Comparison of ENCODE assay signal across 20 cellular contexts in genomic region chr12:43723134-43723533, GRCh38. TPM values are rescaled to one million over a fixed set of nuclear protein-coding genes. Genes with fewer than 3 reads are reported as not detected.
A peak's percentile ranks its signal among the peaks of the same experiment; 100 is the strongest.
DNase-seq lines count a peak whose midpoint lies in the region; ATAC-seq and TF ChIP-seq lines count a peak whose summit lies in the region.
"Had no signal": no experiment of that assay in that cellular context is flagged by ENCODE, and none has a peak within 500 bp of the region (broad histone marks: within the 10 kb centered on the region; RNA-seq: fewer than 3 reads in every experiment).

No MANE protein-coding gene starts in this region.

- H3K27me3 ChIP-seq in GM23338 (ENCODE audit: insufficient read depth): no peaks in the 10 kb centered on the region
- no peaks in the 10 kb centered on the region for H3K27me3 ChIP-seq in HUES64 (ENCODE audit: insufficient read depth, low read length)
- no peaks in the 10 kb centered on the region for H3K27me3 ChIP-seq in neural progenitor cell
- H3K27me3 ChIP-seq: BLaER1 had no signal

- H3K9me3 ChIP-seq in HUES64 (ENCODE audit: insufficient read depth, low read depth, low read length) (no peaks in the 10 kb centered on the region), neural progenitor cell (ENCODE audit: low read depth) (no peaks in the 10 kb centered on the region)
- H3K9me3 ChIP-seq: BLaER1 had no signal

- ATAC-seq in GM23338 (no peak), GM19395 (IDR thresholded peaks at IDR 0.05; ENCODE audit: unreplicated experiment) (no peak)
- no peak for ATAC-seq in activated CD8-positive, alpha-beta T cell treated with anti-CD3 and anti-CD28 coated beads, Interleukin-2, amount 10 ng/mL, durations not matched to agents 7 days and 5 days
- ATAC-seq: CD8-positive, alpha-beta T cell; GM12878 had no signal

- DNase-seq in GM23338 (ENCODE audit: low spot score) (no peak), neural progenitor cell (ENCODE audit: low spot score) (peak; percentile 18), retinal pigment epithelial cell (ENCODE audit: low read depth) (peak; percentile 38), midbrain (lab: John Stamatoyannopoulos, UW) (no peak)
- DNase-seq in activated CD8-positive, alpha-beta T cell treated with anti-CD3 and anti-CD28 coated beads, Interleukin-2, amount 10 ng/mL, durations not matched to agents 7 days and 5 days: no peak
- DNase-seq: CD4-positive, CD25-positive, alpha-beta regulatory T cell; CD8-positive, alpha-beta T cell; DMS 273 treated with DMSO at 0.1 percent for 48 hours; DMS79; EL; GDM1; GOT3; H7; HCEC 1CT had no signal

- H3F3A ChIP-seq in GM23338 (replicated peaks; ENCODE audit: low read depth): no peaks in the 10 kb centered on the region
- H3F3A ChIP-seq in neural progenitor cell (ENCODE audit: low read depth): peaks cover 22% of the 10 kb centered on the region

- H3K4me1 Mint-ChIP-seq in GM23338 (peaks cover 17% of the 10 kb centered on the region), neural progenitor cell (peaks cover 24% of the 10 kb centered on the region)
- no peaks in the 10 kb centered on the region for H3K4me1 Mint-ChIP-seq in activated CD8-positive, alpha-beta T cell treated with anti-CD3 and anti-CD28 coated beads, Interleukin-2, amount 10 ng/mL, durations not matched to agents 7 days and 5 days (ENCODE audit: low read depth)
- H3K4me1 Mint-ChIP-seq: B cell had no signal

- H2AFZ ChIP-seq in GM23338 (no peak overlapping the region), neural progenitor cell (replicated peaks) (no peak overlapping the region)

- no peak overlapping the region for H3K4me3 ChIP-seq in GM23338
- H3K4me3 ChIP-seq in HUES64 (ENCODE audit: low read length): no peak overlapping the region
- H3K4me3 ChIP-seq in neural progenitor cell: peak overlapping the region; percentile 16
- H3K4me3 ChIP-seq in retinal pigment epithelial cell (ENCODE audit: low read length): no peak overlapping the region
- H3K4me3 ChIP-seq: BLaER1, GM12878 had no signal

- H3K36me3 ChIP-seq in GM23338 (ENCODE audit: insufficient read depth): no peaks in the 10 kb centered on the region
- no peaks in the 10 kb centered on the region; the same call in 1 of the 2 replicates for H3K36me3 ChIP-seq in HUES64 (ENCODE audit: insufficient read depth, low read length)
- no peaks in the 10 kb centered on the region for H3K36me3 ChIP-seq in neural progenitor cell

- H3K27me3 Mint-ChIP-seq in GM23338 (ENCODE audit: insufficient read depth, low read depth, poor library complexity): no peaks in the 10 kb centered on the region
- H3K27me3 Mint-ChIP-seq in neural progenitor cell (ENCODE audit: insufficient read depth, low read depth): peaks cover 1% of the 10 kb centered on the region
- no peaks in the 10 kb centered on the region for H3K27me3 Mint-ChIP-seq in activated CD8-positive, alpha-beta T cell treated with anti-CD3 and anti-CD28 coated beads, Interleukin-2, amount 10 ng/mL, durations not matched to agents 7 days and 5 days (ENCODE audit: low read depth)
- H3K27me3 Mint-ChIP-seq: B cell; CD4-positive, CD25-positive, alpha-beta regulatory T cell had no signal

- no peaks in the 10 kb centered on the region for H3K9me3 Mint-ChIP-seq in GM23338
- H3K9me3 Mint-ChIP-seq in neural progenitor cell: peaks cover 6% of the 10 kb centered on the region
- H3K9me3 Mint-ChIP-seq in activated CD8-positive, alpha-beta T cell treated with anti-CD3 and anti-CD28 coated beads, Interleukin-2, amount 10 ng/mL, durations not matched to agents 7 days and 5 days (ENCODE audit: insufficient read depth): no peaks in the 10 kb centered on the region
- H3K9me3 Mint-ChIP-seq: CD4-positive, CD25-positive, alpha-beta regulatory T cell; CD8-positive, alpha-beta T cell had no signal

- H3K4me1 ChIP-seq in GM23338 (ENCODE audit: insufficient read depth) (peaks cover 25% of the 10 kb centered on the region), HUES64 (ENCODE audit: insufficient read depth, low read length) (peaks cover 25% of the 10 kb centered on the region), neural progenitor cell (peaks cover 33% of the 10 kb centered on the region)
- H3K4me1 ChIP-seq: BLaER1 had no signal

- no peaks in the 10 kb centered on the region; the same call in 2 of the 3 replicates for H3K36me3 Mint-ChIP-seq in GM23338 (ENCODE audit: low read depth)
- peaks cover 2% of the 10 kb centered on the region for H3K36me3 Mint-ChIP-seq in neural progenitor cell
- peaks cover 9% of the 10 kb centered on the region for H3K36me3 Mint-ChIP-seq in activated CD8-positive, alpha-beta T cell treated with anti-CD3 and anti-CD28 coated beads, Interleukin-2, amount 10 ng/mL, durations not matched to agents 7 days and 5 days (ENCODE audit: low read depth)
- H3K36me3 Mint-ChIP-seq: CD4-positive, CD25-positive, alpha-beta regulatory T cell had no signal

- POLR2A ChIA-PET in activated CD8-positive, alpha-beta T cell treated with anti-CD3 and anti-CD28 coated beads, Interleukin-2, amount 10 ng/mL, durations not matched to agents 7 days and 5 days (lab: Charles Lee): no interaction called here

- H3K4me3 Mint-ChIP-seq in GM23338 (no peak overlapping the region), neural progenitor cell (no peak overlapping the region)
- no peak overlapping the region for H3K4me3 Mint-ChIP-seq in activated CD8-positive, alpha-beta T cell treated with anti-CD3 and anti-CD28 coated beads, Interleukin-2, amount 10 ng/mL, durations not matched to agents 7 days and 5 days
- H3K4me3 Mint-ChIP-seq: B cell; CD4-positive, CD25-positive, alpha-beta regulatory T cell; CD8-positive, alpha-beta T cell had no signal

- no peaks in the 10 kb centered on the region for H3K9me2 ChIP-seq in GM23338 (ENCODE audit: insufficient read depth)

- H4K20me1 ChIP-seq in GM23338 (replicated peaks; ENCODE audit: insufficient read depth) (no peaks in the 10 kb centered on the region), neural progenitor cell (ENCODE audit: low read depth) (no peaks in the 10 kb centered on the region)
- H4K20me1 ChIP-seq: BLaER1 had no signal

- H3K27ac ChIP-seq in GM23338 (ENCODE audit: low read depth) (no peak overlapping the region), HUES64 (ENCODE audit: low read depth, low read length) (0 out of 2 replicates have a peak overlapping the region, but pooled peaks have one; percentile 0), neural progenitor cell (peak overlapping the region; percentile 91)
- H3K27ac ChIP-seq: BLaER1, C4-2B had no signal

- no peak for TF ChIP-seq CTCF in GM23338 (conservative IDR thresholded peaks at IDR 0.05; ENCODE audit: low read depth in 2 of 2)
- TF ChIP-seq CTCF in neural progenitor cell (IDR thresholded peaks at IDR 0.05): no peak
- no peak for TF ChIP-seq CTCF in retinal pigment epithelial cell (conservative IDR thresholded peaks at IDR 0.05; ENCODE audit: low read depth, low read length)

- CTCF ChIA-PET in activated CD8-positive, alpha-beta T cell treated with anti-CD3 and anti-CD28 coated beads, Interleukin-2, amount 10 ng/mL, durations not matched to agents 7 days and 5 days (lab: Charles Lee): no interaction called here

- no peaks in the 10 kb centered on the region for H3K79me2 ChIP-seq in GM23338 (replicated peaks; ENCODE audit: insufficient read depth)
- H3K79me2 ChIP-seq in neural progenitor cell (ENCODE audit: low read depth): no peaks in the 10 kb centered on the region

- H3K4me2 ChIP-seq in GM23338 (peak overlapping the region; percentile 17; the same call in 1 of the 2 replicates), neural progenitor cell (peak overlapping the region; percentile 73)
- H3K4me2 ChIP-seq: BLaER1 had no signal

- H3K9ac ChIP-seq in HUES64 (ENCODE audit: low read depth, low read length) (no peak overlapping the region), neural progenitor cell (no peak overlapping the region)
- H3K9ac ChIP-seq: BLaER1 had no signal

- H3K27ac Mint-ChIP-seq in GM23338: no peak overlapping the region
- peak overlapping the region; percentile 52 for H3K27ac Mint-ChIP-seq in neural progenitor cell
- H3K27ac Mint-ChIP-seq in activated CD8-positive, alpha-beta T cell treated with anti-CD3 and anti-CD28 coated beads, Interleukin-2, amount 10 ng/mL, durations not matched to agents 7 days and 5 days: no peak overlapping the region
- H3K27ac Mint-ChIP-seq: B cell; CD4-positive, CD25-positive, alpha-beta regulatory T cell; CD8-positive, alpha-beta T cell had no signal

TF ChIP-seq in GM23338, 12 proteins besides CTCF, POLR2A, EP300 and RAD21 (continues in another document):
- TF ChIP-seq POLR2AphosphoS5 (IDR thresholded peaks at IDR 0.05; ENCODE audit: low read depth) (no peak), ETS1 (IDR thresholded peaks at IDR 0.05) (no peak), ZNF331 (CRISPR knock-in tag; IDR thresholded peaks at IDR 0.05; ENCODE audit: low read depth) (no peak)

RNA-seq across cellular contexts. Expression of gene PUS7L, which starts 35.5 kb away (rescaled TPM):
- 27.4 and 36.0 TPM in 2 replicates for total RNA-seq in GM23338 (2014; rRNA removed; shearing (Covaris generic))
- polyA plus RNA-seq in GM23338 (2016; fragmentation: Nextera tagmentation; extraction: Ambion mirVana): 49.9 and 66.1 TPM in 2 replicates
- 12.8 TPM for polyA plus RNA-seq in HUES64 (2013, experiment 1 of 2)
- 10.0 TPM for polyA plus RNA-seq in HUES64 (2013, experiment 2 of 2)
- total RNA-seq in neural progenitor cell (ENCODE audit: low replicate concordance): 23.4 and 42.6 TPM in 2 replicates
- 10 to 100 TPM; 16.8 to 19.8 TPM for total RNA-seq in activated CD8-positive, alpha-beta T cell treated with anti-CD3 and anti-CD28 coated beads, Interleukin-2, amount 10 ng/mL, durations not matched to agents 7 days and 5 days

RNA-seq across cellular contexts. Expression of gene IRAK4, which starts 35.6 kb away (rescaled TPM):
- total RNA-seq in GM23338 (2014; rRNA removed; shearing (Covaris generic)): 7.0 and 12.9 TPM in 2 replicates
- polyA plus RNA-seq in GM23338 (2016; fragmentation: Nextera tagmentation; extraction: Ambion mirVana): 3.2 and 3.9 TPM in 2 replicates
- polyA plus RNA-seq in HUES64 (2013, experiment 1 of 2): 2.7 TPM
- polyA plus RNA-seq in HUES64 (2013, experiment 2 of 2): 4.5 TPM
- 9.9 and 23.6 TPM in 2 replicates for total RNA-seq in neural progenitor cell (ENCODE audit: low replicate concordance)
- total RNA-seq in activated CD8-positive, alpha-beta T cell treated with anti-CD3 and anti-CD28 coated beads, Interleukin-2, amount 10 ng/mL, durations not matched to agents 7 days and 5 days: 10 to 100 TPM; 32.9 to 37.7 TPM

Comparison
In these comparisons a context has a peak if more than half of its experiments do, and no peak if none do; other contexts are left out.
1. DNase-seq: peak in neural progenitor cell (single experiment) and retinal pigment epithelial cell (single experiment); none in GM23338 (single experiment), activated CD8-positive, alpha-beta T cell treated with anti-CD3 and anti-CD28 coated beads, Interleukin-2, amount 10 ng/mL, durations not matched to agents 7 days and 5 days (single experiment) and midbrain (single experiment).